In the genomic region with DNA sequence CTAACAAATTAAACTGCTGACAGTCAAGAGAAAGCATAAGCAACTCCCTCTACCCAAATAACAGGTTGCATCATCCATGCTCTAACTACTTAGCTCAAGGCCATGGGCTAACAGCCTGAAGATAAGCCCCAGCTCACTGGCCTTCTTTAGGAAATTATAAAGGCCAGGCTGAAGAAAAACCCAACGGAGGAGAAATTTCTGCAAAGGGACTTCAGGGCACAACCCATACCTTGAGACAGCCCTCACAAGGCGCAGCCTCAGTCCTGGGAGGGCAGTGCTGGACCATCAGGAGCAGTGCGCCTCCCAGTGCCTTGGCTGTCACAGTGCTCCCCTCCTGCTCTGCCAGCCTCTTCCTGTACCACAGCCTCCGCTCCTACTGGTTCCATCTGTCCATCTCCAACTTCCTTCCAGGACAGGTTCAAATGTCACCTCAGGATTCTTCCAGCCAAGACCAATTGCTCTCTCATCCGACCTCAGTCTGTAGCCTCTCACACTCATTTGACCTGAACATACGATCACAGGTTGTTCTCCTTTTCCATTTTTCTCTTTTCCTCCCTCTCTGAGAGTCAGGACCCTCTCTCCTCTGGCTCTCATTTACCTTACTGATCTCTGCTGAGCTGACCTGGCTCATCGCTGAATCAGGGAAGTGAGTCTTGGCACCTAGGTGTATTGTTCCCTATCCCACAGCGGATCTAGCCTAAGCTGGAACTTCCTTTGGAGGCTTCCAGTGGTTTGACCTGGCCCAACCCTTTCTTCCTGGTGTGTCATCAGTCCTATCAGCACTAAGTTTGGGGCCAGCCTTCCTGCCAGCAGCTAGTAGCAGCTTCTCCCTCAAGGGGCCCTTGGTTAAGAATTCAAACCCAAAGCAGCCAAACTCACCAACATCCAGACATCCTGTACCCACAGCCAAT, we compare ENCODE assay signal across 8 cellular contexts. TPM values are rescaled to one million over a fixed set of nuclear protein-coding genes. Genes with fewer than 3 reads are reported as not detected.
DNase-seq lines count a peak whose midpoint lies in the region; ATAC-seq, FAIRE-seq and TF ChIP-seq lines count a peak whose summit lies in the region.

No MANE protein-coding gene starts in this region.

- peak; percentile 26 to 41; a peak in 3 of 4 replicates for TF ChIP-seq RAD21 in H1 (IDR thresholded peaks at IDR 0.05 in 1 of 2, conservative IDR thresholded peaks at IDR 0.05 in 1 of 2; ENCODE audit: low read depth in 2 of 2, low read length in 2 of 2)

- TF ChIP-seq EP300 in H1 (IDR thresholded peaks at IDR 0.05; ENCODE audit: borderline replicate concordance in 1 of 2, low read depth in 2 of 2, low read length in 2 of 2): no peak

- no peak overlapping the region for H3K4ac ChIP-seq in H1 (replicated peaks; ENCODE audit: insufficient read length, low read depth, low read length)

- H3K4me2 ChIP-seq in H1 (ENCODE audit: insufficient read depth in 1 of 2, low read depth in 2 of 2, low read length in 2 of 2): peak overlapping the region; percentile 97 to 98; a peak in 3 of 4 replicates

- no peak for TF ChIP-seq POLR2A in H1 (IDR thresholded peaks at IDR 0.05; ENCODE audit: control extremely low read depth in 1 of 2, low read depth in 2 of 2, low read length in 2 of 2)
- TF ChIP-seq POLR2A in lower leg skin (IDR thresholded peaks at IDR 0.05): no peak

- no peak overlapping the region for H2AFZ ChIP-seq in H1 (ENCODE audit: low read length)
- H2AFZ ChIP-seq in neuron (ENCODE audit: low read depth, low read length): no peak overlapping the region

- H3K9me3 ChIP-seq in H1 (ENCODE audit: insufficient read depth in 2 of 2, low read depth in 1 of 2, low read length in 1 of 2) (no peaks in the 10 kb centered on the region), neuron (ENCODE audit: low read length) (no peaks in the 10 kb centered on the region)

- TF ChIP-seq CTCF in H1 (IDR thresholded peaks at IDR 0.05; ENCODE audit: control extremely low read depth in 1 of 3, insufficient read depth in 1 of 3, low read depth in 1 of 3, low read length in 3 of 3) (peak; percentile 22 to 59 (median 52)), lower leg skin (IDR thresholded peaks at IDR 0.05) (no peak), GM10248 (IDR thresholded peaks at IDR 0.05; ENCODE audit: control extremely low read depth, extremely low read depth, low read depth, missing control alignments) (no peak)

- peaks cover 9% of the 10 kb centered on the region; the same call in 1 of the 2 replicates for H3K23me2 ChIP-seq in H1 (ENCODE audit: low read depth, low read length)

- H4K91ac ChIP-seq in H1 (replicated peaks; ENCODE audit: insufficient read length, low read length): no peak overlapping the region

- peaks cover 0 to 9% (median 2%) of the 10 kb centered on the region in 4 experiments; a peak in 4 of 7 replicates for H3K4me1 ChIP-seq in H1 (replicated peaks in 1 of 4; ENCODE audit: control insufficient read depth in 3 of 4, insufficient read depth in 4 of 4, low read length in 3 of 4)
- H3K4me1 ChIP-seq in neuron (ENCODE audit: insufficient read depth, low read length): peaks cover 15% of the 10 kb centered on the region

- no peak overlapping the region for H2BK5ac ChIP-seq in H1 (ENCODE audit: low read depth, low read length)

- no peaks in the 10 kb centered on the region for H3K27me3 ChIP-seq in H1 (replicated peaks in 1 of 4; ENCODE audit: control insufficient read depth in 3 of 4, extremely low read depth in 1 of 4, insufficient read depth in 3 of 4, low read length in 3 of 4)
- no peaks in the 10 kb centered on the region for H3K27me3 ChIP-seq in neuron (ENCODE audit: insufficient read depth, low read length)

- no peak overlapping the region for H2BK12ac ChIP-seq in H1 (ENCODE audit: low read depth, low read length)

- CTCF ChIA-PET in H1 (lab: Charles Lee; ENCODE audit: partially characterized antibody): interaction anchor here (1.1 to 1.7 kb wide), 4 partner anchors 15 to 76 kb away, joined by 3 to 4 read pairs (median 4); no protein-coding TSS in a partner anchor
- CTCF ChIA-PET in GM10248 (lab: Yijun Ruan, JAX): interaction anchor here (1.4 to 1.8 kb wide), 2 partner anchors 10 to 409 kb away, joined by 3 to 7 read pairs; no protein-coding TSS in a partner anchor

- 81% methylated on average over 8 of the region's 8 CpGs; no CpG with 5 or more reads in 1 of the 2 experiments for WGBS in H1 (ENCODE audit: extremely low coverage in 1 of 2, insufficient coverage in 1 of 2, insufficient read length in 1 of 2, insufficient replicate concordance in 2 of 2, low coverage in 1 of 2, low lambda C conversion rate in 2 of 2, missing lambda C conversion rate in 1 of 2), 2 experiments
- 76 to 77% methylated on average over 8 of the region's 8 CpGs for WGBS in lower leg skin, 2 donors

- H4K20me1 ChIP-seq in H1 (replicated peaks in 1 of 2; ENCODE audit: control insufficient read depth in 1 of 2, insufficient read depth in 2 of 2, low read length in 2 of 2): peaks cover 4 to 11% of the 10 kb centered on the region in 2 experiments

- H2BK120ac ChIP-seq in H1 (replicated peaks; ENCODE audit: low read depth, low read length): no peak overlapping the region

- no peak overlapping the region; the same call in 1 of the 2 replicates for H2AK5ac ChIP-seq in H1 (ENCODE audit: low read depth, low read length)

- no peak overlapping the region for H3K18ac ChIP-seq in H1 (ENCODE audit: extremely low read depth, low read length)

- intact Hi-C loops in lower leg skin (cut with DNase I; ENCODE audit: low total_unique reads): no loop called here

- no peak for ATAC-seq in HG03469 (IDR thresholded peaks at IDR 0.05; ENCODE audit: unreplicated experiment)

- no peak overlapping the region for H2BK15ac ChIP-seq in H1 (ENCODE audit: low read length)

- no peak overlapping the region for H3K23ac ChIP-seq in H1 (ENCODE audit: insufficient read length)

- H4K5ac ChIP-seq in H1 (ENCODE audit: insufficient read length, low read depth, low read length): no peak overlapping the region

- peaks cover 2 to 15% (median 8%) of the 10 kb centered on the region in 4 experiments; a peak in 6 of 8 replicates for H3K36me3 ChIP-seq in H1 (ENCODE audit: control insufficient read depth in 2 of 4, insufficient read depth in 4 of 4, low read length in 3 of 4)
- H3K36me3 ChIP-seq in neuron (ENCODE audit: insufficient read depth, low read length): peaks cover 24% of the 10 kb centered on the region

- no peak for FAIRE-seq in H1 (lab: Jason Lieb, UNC)

- peaks cover 10 to 46% of the 10 kb centered on the region in 2 experiments for H3K79me2 ChIP-seq in H1 (ENCODE audit: control insufficient read depth in 1 of 2, insufficient read depth in 2 of 2, low read length in 2 of 2)

- peaks cover 14% of the 10 kb centered on the region for H3K79me1 ChIP-seq in H1 (ENCODE audit: low read depth, low read length)

- H3K56ac ChIP-seq in H1 (replicated peaks; ENCODE audit: insufficient read length, low read depth, low read length): no peak overlapping the region

- no peak overlapping the region for H3K9ac ChIP-seq in H1 (replicated peaks in 1 of 4; ENCODE audit: extremely low read depth in 1 of 4, low read depth in 3 of 4, low read length in 3 of 4)

- H2BK20ac ChIP-seq in H1 (ENCODE audit: low read length): no peak overlapping the region

- H3K4me3 ChIP-seq in H1 (ENCODE audit: extremely low read depth in 1 of 4, insufficient read depth in 2 of 4, low read depth in 3 of 4, low read length in 4 of 4) (peak overlapping the region in 1 of 4 experiments; percentile 89; a peak in 2 of 8 replicates), neuron (ENCODE audit: low read length) (peak overlapping the region; percentile 83), lower leg skin (ENCODE audit: low read depth, poor library complexity, severe bottlenecking) (no peak overlapping the region)

- no peak overlapping the region for H3K14ac ChIP-seq in H1 (ENCODE audit: insufficient read length)

- H3K27ac ChIP-seq in H1 (ENCODE audit: low read depth, low read length): no peak overlapping the region

- DNase-seq in GM03348 (ENCODE audit: low spot score) (peak; percentile 63), OCI-M1 (lab: John Stamatoyannopoulos, UW) (peak; percentile 75), H1 (ENCODE audit: low read depth in 1 of 2, low spot score in 2 of 2) (no peak), lower leg skin (ENCODE audit: low spot score in 2 of 2) (no peak), GM10248 (ENCODE audit: extremely low spot score) (no peak)
- DNase-seq in stimulated activated CD8-positive, alpha-beta memory T cell treated with anti-CD3 and anti-CD28 coated beads, Interleukin-4, amount 100 ng/mL, for 48 hours: no peak

- POLR2A ChIA-PET in H1 (lab: Charles Lee; ENCODE audit: partially characterized antibody) (interaction anchor here (0.6 to 0.7 kb wide), 2 partner anchors 114 to 260 kb away, joined by 3 read pairs; no protein-coding TSS in a partner anchor), GM10248 (lab: Yijun Ruan, JAX) (no interaction called here)

- no peak overlapping the region for H4K8ac ChIP-seq in H1 (ENCODE audit: extremely low read depth, insufficient read depth, low read length)

TF ChIP-seq in H1, 55 proteins besides CTCF, POLR2A, EP300 and RAD21 (continues in another document):
- TF ChIP-seq FOSL1 (IDR thresholded peaks at IDR 0.05; ENCODE audit: insufficient read depth, low read depth, low read length) (no peak), BRCA1 (IDR thresholded peaks at IDR 0.05; ENCODE audit: low read depth, low read length) (no peak), SP4 (IDR thresholded peaks at IDR 0.05; ENCODE audit: low read length) (no peak), EZH2 (IDR thresholded peaks at IDR 0.05; ENCODE audit: low read depth, low read length, severe bottlenecking) (no peak)

RNA-seq across cellular contexts. Expression of a gene that starts 1.9 kb away (rescaled TPM):
- total RNA-seq in H1 (2021; fragmentation: NEBNext Ultra II Directional; extraction: Animal tissue kit (Norgen Biotek cat#: 25700)): 74.2 and 76.2 TPM in 2 replicates
- polyA plus RNA-seq in H1 (2011; rRNA removed): 29.2 and 35.2 TPM in 2 replicates
- 45.2 TPM for polyA plus RNA-seq in H1 (2011; cell fraction: cytosol; rRNA removed)
- polyA plus RNA-seq in H1 (2011; cell fraction: nucleus; rRNA removed): 32.5 TPM
- 34.8 to 54.7 TPM (median 42.9 TPM) in 4 replicates for polyA plus RNA-seq in H1 (2012, experiment 1 of 2)
- polyA plus RNA-seq in H1 (2012, experiment 2 of 2): 12.4 TPM
- polyA plus RNA-seq in H1 (2013, experiment 1 of 2): 62.6 TPM
- polyA plus RNA-seq in H1 (2013, experiment 2 of 2): 82.9 TPM
- polyA minus RNA-seq in H1 (2011; rRNA and poly(A)+ RNA removed): 58.1 and 81.8 TPM in 2 replicates
- 49.1 TPM for polyA minus RNA-seq in H1 (2011; cell fraction: cytosol; rRNA and poly(A)+ RNA removed)
- polyA minus RNA-seq in H1 (2011; cell fraction: nucleus; rRNA and poly(A)+ RNA removed): 43.8 TPM
- 10 to 100 TPM; 32.4 to 43.3 (median 36.1) TPM for total RNA-seq in lower leg skin

RNA-seq across cellular contexts. Expression of a gene that starts 27.3 kb away (rescaled TPM):
- total RNA-seq in H1 (2021; fragmentation: NEBNext Ultra II Directional; extraction: Animal tissue kit (Norgen Biotek cat#: 25700)): 15.3 TPM in 2 replicates
- polyA plus RNA-seq in H1 (2011; rRNA removed): 7.8 and 12.5 TPM in 2 replicates
- 10.8 TPM for polyA plus RNA-seq in H1 (2011; cell fraction: cytosol; rRNA removed)
- polyA plus RNA-seq in H1 (2011; cell fraction: nucleus; rRNA removed): 20.6 TPM
- 10.5 to 12.8 TPM (median 12.2 TPM) in 4 replicates for polyA plus RNA-seq in H1 (2012, experiment 1 of 2)
- polyA plus RNA-seq in H1 (2012, experiment 2 of 2): 10.6 TPM
- 6.1 TPM for polyA plus RNA-seq in H1 (2013, experiment 1 of 2)
- polyA plus RNA-seq in H1 (2013, experiment 2 of 2): 7.3 TPM
- polyA minus RNA-seq in H1 (2011; rRNA and poly(A)+ RNA removed): 11.2 and 15.1 TPM in 2 replicates
- polyA minus RNA-seq in H1 (2011; cell fraction: cytosol; rRNA and poly(A)+ RNA removed): 7.4 TPM
- 20.5 TPM for polyA minus RNA-seq in H1 (2011; cell fraction: nucleus; rRNA and poly(A)+ RNA removed)
- total RNA-seq in lower leg skin: 10 to 100 TPM; 42.3 to 54.9 (median 43.4) TPM

Comparison
In these comparisons a context has a peak if more than half of its experiments do, and no peak if none do; other contexts are left out.
1. DNase-seq: peak in GM03348 (single experiment) and OCI-M1 (single experiment); none in H1 (0 of 2), lower leg skin (0 of 2), stimulated activated CD8-positive, alpha-beta memory T cell treated with anti-CD3 and anti-CD28 coated beads, Interleukin-4, amount 100 ng/mL, for 48 hours (single experiment) and GM10248 (single experiment).
2. CTCF ChIP-seq: peak in H1 (3 of 3); none in lower leg skin (0 of 3) and GM10248 (single experiment).